In the genomic region with DNA sequence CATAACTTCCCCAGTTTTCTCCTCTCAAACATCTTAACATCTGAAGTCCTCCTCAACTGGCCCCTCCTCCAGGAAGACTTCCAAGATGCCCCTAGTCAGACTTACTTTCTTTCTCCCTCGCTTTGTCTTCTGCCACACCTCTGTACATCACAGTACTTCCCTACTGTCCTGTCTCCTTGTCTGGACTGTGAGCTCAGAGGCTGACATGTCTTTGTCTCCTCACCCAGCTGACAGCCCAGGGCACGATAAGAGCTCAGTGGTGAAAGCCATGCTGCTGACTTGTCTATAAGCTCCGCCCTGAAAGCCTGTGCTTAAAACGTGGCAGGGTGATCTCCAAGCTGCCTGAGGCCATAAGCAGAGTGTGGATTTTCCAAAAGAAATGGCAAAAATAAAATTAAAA, we compare ENCODE assay signal across 1 cellular context.
A peak's percentile ranks its signal among the peaks of the same experiment; 100 is the strongest.
TF ChIP-seq lines count a peak whose summit lies in the region.

No MANE protein-coding gene starts in this region.

TF ChIP-seq in K562, 482 proteins besides CTCF, POLR2A, EP300 and RAD21 (continued from another document and continues in another):
- TF ChIP-seq, protein P1, sequence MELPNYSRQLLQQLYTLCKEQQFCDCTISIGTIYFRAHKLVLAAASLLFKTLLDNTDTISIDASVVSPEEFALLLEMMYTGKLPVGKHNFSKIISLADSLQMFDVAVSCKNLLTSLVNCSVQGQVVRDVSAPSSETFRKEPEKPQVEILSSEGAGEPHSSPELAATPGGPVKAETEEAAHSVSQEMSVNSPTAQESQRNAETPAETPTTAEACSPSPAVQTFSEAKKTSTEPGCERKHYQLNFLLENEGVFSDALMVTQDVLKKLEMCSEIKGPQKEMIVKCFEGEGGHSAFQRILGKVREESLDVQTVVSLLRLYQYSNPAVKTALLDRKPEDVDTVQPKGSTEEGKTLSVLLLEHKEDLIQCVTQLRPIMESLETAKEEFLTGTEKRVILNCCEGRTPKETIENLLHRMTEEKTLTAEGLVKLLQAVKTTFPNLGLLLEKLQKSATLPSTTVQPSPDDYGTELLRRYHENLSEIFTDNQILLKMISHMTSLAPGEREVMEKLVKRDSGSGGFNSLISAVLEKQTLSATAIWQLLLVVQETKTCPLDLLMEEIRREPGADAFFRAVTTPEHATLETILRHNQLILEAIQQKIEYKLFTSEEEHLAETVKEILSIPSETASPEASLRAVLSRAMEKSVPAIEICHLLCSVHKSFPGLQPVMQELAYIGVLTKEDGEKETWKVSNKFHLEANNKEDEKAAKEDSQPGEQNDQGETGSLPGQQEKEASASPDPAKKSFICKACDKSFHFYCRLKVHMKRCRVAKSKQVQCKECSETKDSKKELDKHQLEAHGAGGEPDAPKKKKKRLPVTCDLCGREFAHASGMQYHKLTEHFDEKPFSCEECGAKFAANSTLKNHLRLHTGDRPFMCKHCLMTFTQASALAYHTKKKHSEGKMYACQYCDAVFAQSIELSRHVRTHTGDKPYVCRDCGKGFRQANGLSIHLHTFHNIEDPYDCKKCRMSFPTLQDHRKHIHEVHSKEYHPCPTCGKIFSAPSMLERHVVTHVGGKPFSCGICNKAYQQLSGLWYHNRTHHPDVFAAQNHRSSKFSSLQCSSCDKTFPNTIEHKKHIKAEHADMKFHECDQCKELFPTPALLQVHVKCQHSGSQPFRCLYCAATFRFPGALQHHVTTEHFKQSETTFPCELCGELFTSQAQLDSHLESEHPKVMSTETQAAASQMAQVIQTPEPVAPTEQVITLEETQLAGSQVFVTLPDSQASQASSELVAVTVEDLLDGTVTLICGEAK (IDR thresholded peaks at IDR 0.05) = 0 out of 2 replicates have a peak, but pooled peaks have one; percentile 19
- TF ChIP-seq, protein P1 (CRISPR knock-in tag; IDR thresholded peaks at IDR 0.05) = no peak
- TF ChIP-seq, protein P2, sequence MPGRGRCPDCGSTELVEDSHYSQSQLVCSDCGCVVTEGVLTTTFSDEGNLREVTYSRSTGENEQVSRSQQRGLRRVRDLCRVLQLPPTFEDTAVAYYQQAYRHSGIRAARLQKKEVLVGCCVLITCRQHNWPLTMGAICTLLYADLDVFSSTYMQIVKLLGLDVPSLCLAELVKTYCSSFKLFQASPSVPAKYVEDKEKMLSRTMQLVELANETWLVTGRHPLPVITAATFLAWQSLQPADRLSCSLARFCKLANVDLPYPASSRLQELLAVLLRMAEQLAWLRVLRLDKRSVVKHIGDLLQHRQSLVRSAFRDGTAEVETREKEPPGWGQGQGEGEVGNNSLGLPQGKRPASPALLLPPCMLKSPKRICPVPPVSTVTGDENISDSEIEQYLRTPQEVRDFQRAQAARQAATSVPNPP (IDR thresholded peaks at IDR 0.05; ENCODE audit: borderline replicate concordance, insufficient read depth, insufficient read length) = no peak
- no peak for TF ChIP-seq PML (IDR thresholded peaks at IDR 0.05; ENCODE audit: low read length)
- no peak for TF ChIP-seq HIVEP1 (CRISPR knock-in tag; IDR thresholded peaks at IDR 0.05)
- no peak for TF ChIP-seq XRCC4 (IDR thresholded peaks at IDR 0.05; ENCODE audit: extremely low read depth, insufficient read depth, insufficient read length)
- no peak for TF ChIP-seq MYBL2 (IDR thresholded peaks at IDR 0.05; ENCODE audit: low read depth)
- TF ChIP-seq MYBL2 (CRISPR knock-in tag; IDR thresholded peaks at IDR 0.05; ENCODE audit: borderline replicate concordance) = no peak
- TF ChIP-seq, protein P3, sequence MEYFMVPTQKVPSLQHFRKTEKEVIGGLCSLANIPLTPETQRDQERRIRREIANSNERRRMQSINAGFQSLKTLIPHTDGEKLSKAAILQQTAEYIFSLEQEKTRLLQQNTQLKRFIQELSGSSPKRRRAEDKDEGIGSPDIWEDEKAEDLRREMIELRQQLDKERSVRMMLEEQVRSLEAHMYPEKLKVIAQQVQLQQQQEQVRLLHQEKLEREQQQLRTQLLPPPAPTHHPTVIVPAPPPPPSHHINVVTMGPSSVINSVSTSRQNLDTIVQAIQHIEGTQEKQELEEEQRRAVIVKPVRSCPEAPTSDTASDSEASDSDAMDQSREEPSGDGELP (CRISPR knock-in tag; IDR thresholded peaks at IDR 0.05; ENCODE audit: borderline replicate concordance) = peak; percentile 100
- TF ChIP-seq ZKSCAN3 (CRISPR knock-in tag; IDR thresholded peaks at IDR 0.05) = no peak
- TF ChIP-seq CAMTA2 (CRISPR knock-in tag; conservative IDR thresholded peaks at IDR 0.05) = no peak
- TF ChIP-seq NFIC (IDR thresholded peaks at IDR 0.05) = peak; percentile 27; the same call in 1 of the 2 replicates
- no peak for TF ChIP-seq TEAD1 (CRISPR knock-in tag; IDR thresholded peaks at IDR 0.05)
- TF ChIP-seq ATF7 (IDR thresholded peaks at IDR 0.05) = peak; percentile 76
- no peak for TF ChIP-seq GATAD2A (IDR thresholded peaks at IDR 0.05)
- no peak for TF ChIP-seq THRAP3 (IDR thresholded peaks at IDR 0.05; ENCODE audit: borderline replicate concordance)
- TF ChIP-seq POLR3A (IDR thresholded peaks at IDR 0.05; ENCODE audit: borderline replicate concordance, extremely low read depth, insufficient read depth, insufficient read length) = no peak
- TF ChIP-seq ID3 (CRISPR knock-in tag; IDR thresholded peaks at IDR 0.05) = no peak
- TF ChIP-seq ID3 (tag; IDR thresholded peaks at IDR 0.05) = no peak
- no peak for TF ChIP-seq HMG20A (CRISPR knock-in tag; conservative IDR thresholded peaks at IDR 0.05)
- TF ChIP-seq ZNF384 (IDR thresholded peaks at IDR 0.05; ENCODE audit: low read depth, low read length) = 0 out of 2 replicates have a peak, but pooled peaks have one; percentile 7
- TF ChIP-seq, protein P4, sequence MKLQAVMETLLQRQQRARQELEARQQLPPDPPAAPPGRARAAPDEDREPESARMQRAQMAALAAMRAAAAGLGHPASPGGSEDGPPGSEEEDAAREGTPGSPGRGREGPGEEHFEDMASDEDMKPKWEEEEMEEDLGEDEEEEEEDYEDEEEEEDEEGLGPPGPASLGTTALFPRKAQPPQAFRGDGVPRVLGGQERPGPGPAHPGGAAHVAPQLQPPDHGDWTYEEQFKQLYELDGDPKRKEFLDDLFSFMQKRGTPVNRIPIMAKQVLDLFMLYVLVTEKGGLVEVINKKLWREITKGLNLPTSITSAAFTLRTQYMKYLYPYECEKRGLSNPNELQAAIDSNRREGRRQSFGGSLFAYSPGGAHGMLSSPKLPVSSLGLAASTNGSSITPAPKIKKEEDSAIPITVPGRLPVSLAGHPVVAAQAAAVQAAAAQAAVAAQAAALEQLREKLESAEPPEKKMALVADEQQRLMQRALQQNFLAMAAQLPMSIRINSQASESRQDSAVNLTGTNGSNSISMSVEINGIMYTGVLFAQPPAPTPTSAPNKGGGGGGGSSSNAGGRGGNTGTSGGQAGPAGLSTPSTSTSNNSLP (IDR thresholded peaks at IDR 0.05; ENCODE audit: borderline replicate concordance, low read depth, low read length) = no peak
- TF ChIP-seq SMARCA4 (IDR thresholded peaks at IDR 0.05) = peak; percentile 84
- no peak for TF ChIP-seq SNRNP70 (optimal IDR thresholded peaks at IDR 0.05; ENCODE audit: low read depth, low read length)
- no peak for TF ChIP-seq ZNF274 (IDR thresholded peaks at IDR 0.05; ENCODE audit: borderline replicate concordance, low read depth, low read length)
- no peak for TF ChIP-seq ZNF444 (CRISPR knock-in tag; IDR thresholded peaks at IDR 0.05)
- TF ChIP-seq SAFB (IDR thresholded peaks at IDR 0.05; ENCODE audit: borderline replicate concordance, low read depth, low read length) = no peak
- no peak for TF ChIP-seq ILK (tag; IDR thresholded peaks at IDR 0.05; ENCODE audit: borderline replicate concordance, low read depth)
- no peak for TF ChIP-seq BRD9 (IDR thresholded peaks at IDR 0.05; ENCODE audit: low read depth, partially characterized antibody)
- no peak for TF ChIP-seq SRSF7 (optimal IDR thresholded peaks at IDR 0.05; ENCODE audit: low read depth, low read length)
- TF ChIP-seq TRIM25 (IDR thresholded peaks at IDR 0.05; ENCODE audit: borderline replicate concordance) = no peak
- peak; percentile 83 for TF ChIP-seq DPF2 (IDR thresholded peaks at IDR 0.05)
- peak; percentile 94 for TF ChIP-seq CTBP1 (IDR thresholded peaks at IDR 0.05; ENCODE audit: borderline replicate concordance)
- TF ChIP-seq CREB1 (IDR thresholded peaks at IDR 0.05) = no peak; the same call in 1 of the 2 replicates
- TF ChIP-seq CREB1 (CRISPR knock-in tag; IDR thresholded peaks at IDR 0.05) = no peak
- no peak for TF ChIP-seq RREB1 (CRISPR knock-in tag; IDR thresholded peaks at IDR 0.05)
- TF ChIP-seq ZNF124 (CRISPR knock-in tag; IDR thresholded peaks at IDR 0.05) = no peak
- TF ChIP-seq ZNF316 (IDR thresholded peaks at IDR 0.05) = peak; percentile 41; the same call in 1 of the 2 replicates
- TF ChIP-seq TAF7 (tag; IDR thresholded peaks at IDR 0.05) = no peak
- no peak for TF ChIP-seq FOS (IDR thresholded peaks at IDR 0.05; ENCODE audit: extremely low read depth, insufficient read length)
